Comparison of ENCODE assay signal across 8 cellular contexts in the genomic region with DNA sequence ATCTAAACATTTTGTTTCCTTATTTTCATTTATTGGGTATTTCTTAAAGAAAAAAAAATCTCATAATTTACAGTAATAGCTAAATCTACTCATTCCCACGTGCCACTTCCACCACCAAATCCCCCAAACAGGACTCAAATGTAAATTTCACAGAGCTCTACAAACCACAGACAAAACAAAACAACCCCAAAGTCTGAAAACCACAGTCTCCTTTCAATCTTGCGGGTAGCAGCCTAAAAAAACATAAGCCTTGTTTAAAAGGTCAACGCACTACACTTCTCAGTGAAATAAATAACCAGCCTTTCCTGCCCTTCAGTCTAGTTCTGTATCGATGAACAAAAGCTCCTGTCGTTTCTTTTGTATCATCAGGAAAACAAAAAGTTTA.
A peak's percentile ranks its signal among the peaks of the same experiment; 100 is the strongest.
DNase-seq lines count a peak whose midpoint lies in the region; ATAC-seq and TF ChIP-seq lines count a peak whose summit lies in the region.

No MANE protein-coding gene starts in this region.

- no peaks in the 10 kb centered on the region for H3K27me3 ChIP-seq in GM06990 (replicated peaks; ENCODE audit: control insufficient read depth, insufficient read depth, low read length)
- H3K27me3 ChIP-seq in muscle layer of duodenum (ENCODE audit: low read depth, low read length) = no peaks in the 10 kb centered on the region

- H3K4me1 ChIP-seq in muscle layer of duodenum (ENCODE audit: control insufficient read depth in 1 of 2, insufficient read depth in 2 of 2, low read length in 2 of 2) = peaks cover 5 to 8% of the 10 kb centered on the region in 2 donors

- TF ChIP-seq CTCF in GM06990 (IDR thresholded peaks at IDR 0.05; ENCODE audit: insufficient read depth, low read length, poor library complexity, severe bottlenecking) = no peak
- no peak for TF ChIP-seq CTCF in choroid plexus epithelial cell (conservative IDR thresholded peaks at IDR 0.05; ENCODE audit: low read depth, low read length)

- H3K36me3 ChIP-seq in GM06990 (ENCODE audit: control insufficient read depth, insufficient read depth, low read length) (no peaks in the 10 kb centered on the region), muscle layer of duodenum (ENCODE audit: control insufficient read depth in 1 of 2, insufficient read depth in 2 of 2, low read length in 2 of 2) (no peaks in the 10 kb centered on the region)

- H3K4me3 ChIP-seq in GM06990 (replicated peaks; ENCODE audit: low read depth, low read length) (peak overlapping the region; percentile 61), choroid plexus epithelial cell (ENCODE audit: low read depth, low read length) (peak overlapping the region; percentile 42), muscle layer of duodenum (ENCODE audit: low read depth in 1 of 2, low read length in 2 of 2) (peak overlapping the region; percentile 53 to 63)

- DNase-seq in GM06990 (ENCODE audit: extremely low read depth, insufficient read length) = no peak
- peak; percentile 19 for DNase-seq in LHCN-M2 (ENCODE audit: low read depth)
- peak; percentile 63 for DNase-seq in choroid plexus epithelial cell (ENCODE audit: low read depth)
- DNase-seq in MV-4-11 (lab: John Stamatoyannopoulos, UW) = no peak
- no peak for DNase-seq in SKM-1 treated with dmso at 0.1 percent for 144 hours (lab: John Stamatoyannopoulos, UW; ENCODE audit: unreplicated experiment)

- peak; percentile 30 for ATAC-seq in GM21737 (IDR thresholded peaks at IDR 0.05; ENCODE audit: unreplicated experiment)
- no peak for ATAC-seq in esophagus mucosa

- H3K9me3 ChIP-seq in muscle layer of duodenum (ENCODE audit: control insufficient read depth in 1 of 2, low read length in 2 of 2) = no peaks in the 10 kb centered on the region

- H3K27ac ChIP-seq in muscle layer of duodenum (ENCODE audit: low read length) = peak overlapping the region; percentile 82

Comparison
In these comparisons a context has a peak if more than half of its experiments do, and no peak if none do; other contexts are left out.
1. DNase-seq: peak in LHCN-M2 (single experiment) and choroid plexus epithelial cell (single experiment); none in GM06990 (single experiment), MV-4-11 (single experiment) and SKM-1 treated with dmso at 0.1 percent for 144 hours (single experiment).
2. Peak in every context shown above with its lines, with median percentiles within 50 percentile points of each other: H3K4me3 ChIP-seq.